In the genomic region with DNA sequence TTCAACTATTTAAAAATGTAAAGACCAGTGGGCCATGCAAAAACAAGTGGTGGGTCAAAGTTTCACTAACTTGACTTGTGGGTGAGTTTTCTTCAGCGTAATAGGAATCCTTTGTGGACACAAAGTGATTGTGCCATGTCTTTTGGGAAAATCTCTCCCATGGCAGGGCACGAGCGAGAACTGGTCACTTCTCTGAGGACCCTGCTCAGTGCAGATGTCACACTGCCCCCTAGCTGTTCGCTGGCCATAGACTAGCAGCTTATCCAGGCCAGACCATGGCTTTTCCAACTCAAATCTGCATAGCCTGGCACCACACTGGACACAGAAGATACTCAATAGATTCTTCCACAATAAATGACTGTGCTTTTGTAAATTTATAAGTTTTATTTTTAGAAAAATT, we compare ENCODE assay signal across 1 cellular context.
TF ChIP-seq lines count a peak whose summit lies in the region.

No MANE protein-coding gene starts in this region.

TF ChIP-seq in IMR-90, 13 proteins besides CTCF, POLR2A, EP300 and RAD21 (continued from another document):
- TF ChIP-seq, protein P1, sequence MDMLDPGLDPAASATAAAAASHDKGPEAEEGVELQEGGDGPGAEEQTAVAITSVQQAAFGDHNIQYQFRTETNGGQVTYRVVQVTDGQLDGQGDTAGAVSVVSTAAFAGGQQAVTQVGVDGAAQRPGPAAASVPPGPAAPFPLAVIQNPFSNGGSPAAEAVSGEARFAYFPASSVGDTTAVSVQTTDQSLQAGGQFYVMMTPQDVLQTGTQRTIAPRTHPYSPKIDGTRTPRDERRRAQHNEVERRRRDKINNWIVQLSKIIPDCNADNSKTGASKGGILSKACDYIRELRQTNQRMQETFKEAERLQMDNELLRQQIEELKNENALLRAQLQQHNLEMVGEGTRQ (IDR thresholded peaks at IDR 0.05; ENCODE audit: low read depth, low read length), result no peak
- TF ChIP-seq CHD1 (IDR thresholded peaks at IDR 0.05; ENCODE audit: low read depth, low read length) (no peak), FOS (IDR thresholded peaks at IDR 0.05; ENCODE audit: low read depth, low read length) (no peak), RCOR1 (IDR thresholded peaks at IDR 0.05; ENCODE audit: insufficient replicate concordance, low read length) (no peak)
